ENCODE assay signal across 16 cellular contexts in the genomic region with DNA sequence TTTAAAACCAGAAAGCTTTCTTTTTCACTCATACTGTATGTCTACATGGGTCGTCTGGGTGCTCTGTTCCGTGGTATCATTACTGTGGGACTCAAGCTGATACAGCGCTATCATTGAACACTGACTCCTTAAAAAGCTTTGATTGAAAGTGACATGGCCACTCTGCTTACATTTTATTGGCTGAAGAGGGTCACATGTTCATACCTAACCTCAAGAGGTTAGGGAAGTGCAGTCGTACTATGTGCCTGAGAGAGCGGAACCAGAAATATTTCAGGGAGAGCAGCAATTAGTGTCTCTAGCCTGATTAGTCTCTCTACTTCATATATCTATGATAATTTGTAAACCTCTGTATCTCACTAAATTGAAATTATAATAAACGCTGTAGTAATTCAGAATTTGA. TPM values are rescaled to one million over a fixed set of nuclear protein-coding genes. Genes with fewer than 3 reads are reported as not detected.
DNase-seq lines count a peak whose midpoint lies in the region; ATAC-seq and TF ChIP-seq lines count a peak whose summit lies in the region.
"Had no signal": no experiment of that assay in that cellular context is flagged by ENCODE, and none has a peak within 500 bp of the region (broad histone marks: within the 10 kb centered on the region; RNA-seq: fewer than 3 reads in every experiment).

No MANE protein-coding gene starts in this region.

- BruUV-seq in MCF 10A (replicated peaks; lab: Mats Ljungman, UMichigan) (no TSS peak), mammary epithelial cell (replicated peaks; lab: Mats Ljungman, UMichigan) (no TSS peak)

- H3K27me3 ChIP-seq in mammary epithelial cell (ENCODE audit: insufficient read depth, low read length), result no peaks in the 10 kb centered on the region
- H3K27me3 ChIP-seq: BLaER1 had no signal

- no peaks in the 10 kb centered on the region for H3K27me3 Mint-ChIP-seq in MCF 10A (ENCODE audit: insufficient read depth, unreplicated experiment)
- H3K27me3 Mint-ChIP-seq in central memory CD8-positive, alpha-beta T cell, result no peaks in the 10 kb centered on the region
- H3K27me3 Mint-ChIP-seq in stimulated activated memory B cell treated with anti-CD40 and anti-IgM and Interleukin-4, amounts not matched to agents 10 μg/mL and 1 μg/mL and 100 μg/mL, for 72 hours, result no peaks in the 10 kb centered on the region
- H3K27me3 Mint-ChIP-seq in chondrocyte (ENCODE audit: low read depth), result no peaks in the 10 kb centered on the region
- H3K27me3 Mint-ChIP-seq: CD4-positive, alpha-beta memory T cell had no signal

- TF ChIP-seq EP300 in Ishikawa (IDR thresholded peaks at IDR 0.05; ENCODE audit: borderline replicate concordance), result no peak

- H3K4me2 ChIP-seq in mammary epithelial cell (ENCODE audit: insufficient read depth, low read depth, low read length), result no peak overlapping the region
- H3K4me2 ChIP-seq: BLaER1, GM23338 had no signal

- ATAC-seq in central memory CD8-positive, alpha-beta T cell (replicated peaks; ENCODE audit: extremely low read depth, poor library complexity, severe bottlenecking), result no peak
- no peak for ATAC-seq in stimulated activated memory B cell treated with anti-CD40 and anti-IgM and Interleukin-4, amounts not matched to agents 10 μg/mL and 1 μg/mL and 100 μg/mL, for 72 hours
- ATAC-seq: GM23338 had no signal

- H3K27ac Mint-ChIP-seq in MCF 10A (ENCODE audit: low read depth, unreplicated experiment) (peak overlapping the region; percentile 43), chondrocyte (ENCODE audit: unreplicated experiment) (no peak overlapping the region)
- H3K27ac Mint-ChIP-seq in central memory CD8-positive, alpha-beta T cell (ENCODE audit: low read depth), result peak overlapping the region; percentile 16
- no peak overlapping the region for H3K27ac Mint-ChIP-seq in stimulated activated memory B cell treated with anti-CD40 and anti-IgM and Interleukin-4, amounts not matched to agents 10 μg/mL and 1 μg/mL and 100 μg/mL, for 72 hours
- H3K27ac Mint-ChIP-seq: CD4-positive, alpha-beta memory T cell; GM23338 had no signal

- no peak for TF ChIP-seq CTCF in MCF 10A (IDR thresholded peaks at IDR 0.05; ENCODE audit: unreplicated experiment)
- TF ChIP-seq CTCF in mammary epithelial cell (conservative IDR thresholded peaks at IDR 0.05 in 1 of 2, IDR thresholded peaks at IDR 0.05 in 1 of 2; ENCODE audit: extremely low read depth in 1 of 2, insufficient read depth in 1 of 2, low read depth in 1 of 2, low read length in 2 of 2), result no peak
- TF ChIP-seq CTCF in chondrocyte (IDR thresholded peaks at IDR 0.05), result no peak

- H3K4me1 Mint-ChIP-seq in MCF 10A (ENCODE audit: insufficient read depth, unreplicated experiment) (peaks cover 20% of the 10 kb centered on the region), chondrocyte (ENCODE audit: low read depth) (peaks cover 41% of the 10 kb centered on the region)
- peaks cover 62% of the 10 kb centered on the region for H3K4me1 Mint-ChIP-seq in central memory CD8-positive, alpha-beta T cell
- H3K4me1 Mint-ChIP-seq in stimulated activated memory B cell treated with anti-CD40 and anti-IgM and Interleukin-4, amounts not matched to agents 10 μg/mL and 1 μg/mL and 100 μg/mL, for 72 hours, result peaks cover 56% of the 10 kb centered on the region

- H3K36me3 Mint-ChIP-seq in MCF 10A (ENCODE audit: insufficient read depth, unreplicated experiment) (no peaks in the 10 kb centered on the region), chondrocyte (ENCODE audit: low read depth) (no peaks in the 10 kb centered on the region)
- peaks cover 2% of the 10 kb centered on the region for H3K36me3 Mint-ChIP-seq in central memory CD8-positive, alpha-beta T cell (ENCODE audit: insufficient read depth)
- H3K36me3 Mint-ChIP-seq in stimulated activated memory B cell treated with anti-CD40 and anti-IgM and Interleukin-4, amounts not matched to agents 10 μg/mL and 1 μg/mL and 100 μg/mL, for 72 hours, result peaks cover 51% of the 10 kb centered on the region

- H3K9me3 ChIP-seq in mammary epithelial cell (replicated peaks; ENCODE audit: insufficient read depth, low read length), result no peaks in the 10 kb centered on the region
- H3K9me3 ChIP-seq: BLaER1 had no signal

- no peaks in the 10 kb centered on the region for H3K4me1 ChIP-seq in mammary epithelial cell (ENCODE audit: insufficient read depth, low read length)

- H2AFZ ChIP-seq in mammary epithelial cell (ENCODE audit: low read depth, low read length), result no peak overlapping the region
- H2AFZ ChIP-seq: GM23338 had no signal

- H3K4me3 Mint-ChIP-seq in MCF 10A (ENCODE audit: unreplicated experiment) (no peak overlapping the region), chondrocyte (ENCODE audit: unreplicated experiment) (no peak overlapping the region)
- H3K4me3 Mint-ChIP-seq in central memory CD8-positive, alpha-beta T cell, result no peak overlapping the region
- no peak overlapping the region for H3K4me3 Mint-ChIP-seq in stimulated activated memory B cell treated with anti-CD40 and anti-IgM and Interleukin-4, amounts not matched to agents 10 μg/mL and 1 μg/mL and 100 μg/mL, for 72 hours
- H3K4me3 Mint-ChIP-seq: CD14-positive monocyte; CD4-positive, alpha-beta memory T cell; GM23338 had no signal

- no peaks in the 10 kb centered on the region for H3K9me3 Mint-ChIP-seq in MCF 10A (ENCODE audit: unreplicated experiment)
- no peaks in the 10 kb centered on the region for H3K9me3 Mint-ChIP-seq in central memory CD8-positive, alpha-beta T cell
- no peaks in the 10 kb centered on the region for H3K9me3 Mint-ChIP-seq in stimulated activated memory B cell treated with anti-CD40 and anti-IgM and Interleukin-4, amounts not matched to agents 10 μg/mL and 1 μg/mL and 100 μg/mL, for 72 hours
- no peaks in the 10 kb centered on the region for H3K9me3 Mint-ChIP-seq in chondrocyte (ENCODE audit: low read depth)
- H3K9me3 Mint-ChIP-seq: CD4-positive, alpha-beta memory T cell; GM23338 had no signal

- intact Hi-C loops in MCF 10A (cut with micrococcal nuclease), result no loop called here
- intact Hi-C loops in mammary epithelial cell (cut with micrococcal nuclease), result no loop called here

- DNase-seq in MCF 10A (ENCODE audit: unreplicated experiment), result no peak
- no peak for DNase-seq in mammary epithelial cell
- DNase-seq in central memory CD8-positive, alpha-beta T cell (ENCODE audit: low spot score in 2 of 2), result no peak
- no peak for DNase-seq in stimulated activated CD4-positive, alpha-beta T cell treated with anti-CD3 and anti-CD28 coated beads, Interleukin-4, amount 100 ng/mL, for 1 hour
- DNase-seq in chondrocyte (ENCODE audit: low spot score), result no peak
- DNase-seq: 8988T; Calu3; CD4-positive, alpha-beta memory T cell; GDM1; HCEC 1CT; IMR-90 had no signal

- no peaks in the 10 kb centered on the region for H3K36me3 ChIP-seq in mammary epithelial cell (ENCODE audit: insufficient read depth, low read length)

- in situ Hi-C loops in mammary epithelial cell (cut with MboI; ENCODE audit: low sequenced_read_pairs in 2 of 2), result no loop called here

- no peak overlapping the region for H3K4me3 ChIP-seq in mammary epithelial cell (replicated peaks in 1 of 3; ENCODE audit: insufficient read depth in 1 of 3, low read depth in 2 of 3, low read length in 3 of 3)
- H3K4me3 ChIP-seq: BLaER1, GM23338 had no signal

- dilution Hi-C loops in mammary epithelial cell (cut with HindIII; ENCODE audit: low sequenced_read_pairs), result no loop called here

- POLR2A ChIA-PET in MCF 10A (lab: Yijun Ruan, JAX), result interaction anchor here (1.1 to 1.3 kb wide), 2 partner anchors 12 to 16 kb away, joined by 3 read pairs; no protein-coding TSS in a partner anchor

- WGBS in mammary epithelial cell (ENCODE audit: low coverage, missing lambda C conversion rate), result 78% methylated on average over 6 of the region's 6 CpGs

- no peak overlapping the region for H3K9ac ChIP-seq in mammary epithelial cell (ENCODE audit: insufficient read depth, low read length)
- H3K9ac ChIP-seq: BLaER1 had no signal

- CTCF ChIA-PET in MCF 10A (lab: Yijun Ruan, JAX), result no interaction called here
- CTCF ChIA-PET in mammary epithelial cell (lab: Charles Lee; ENCODE audit: low non-redundant PET), result no interaction called here

- TF ChIP-seq RAD21 in Ishikawa (IDR thresholded peaks at IDR 0.05; ENCODE audit: low read depth), result no peak

- no peaks in the 10 kb centered on the region for H4K20me1 ChIP-seq in mammary epithelial cell (ENCODE audit: insufficient read depth, low read length)

- peaks cover 93% of the 10 kb centered on the region for H3K79me2 ChIP-seq in mammary epithelial cell (ENCODE audit: insufficient read depth, low read length)

- no peak overlapping the region for H3K27ac ChIP-seq in mammary epithelial cell (ENCODE audit: insufficient read depth, low read depth, low read length)
- H3K27ac ChIP-seq: BLaER1 had no signal

TF ChIP-seq in Ishikawa, 13 proteins besides CTCF, POLR2A, EP300 and RAD21 (continues in another document):
- TF ChIP-seq, protein P1, sequence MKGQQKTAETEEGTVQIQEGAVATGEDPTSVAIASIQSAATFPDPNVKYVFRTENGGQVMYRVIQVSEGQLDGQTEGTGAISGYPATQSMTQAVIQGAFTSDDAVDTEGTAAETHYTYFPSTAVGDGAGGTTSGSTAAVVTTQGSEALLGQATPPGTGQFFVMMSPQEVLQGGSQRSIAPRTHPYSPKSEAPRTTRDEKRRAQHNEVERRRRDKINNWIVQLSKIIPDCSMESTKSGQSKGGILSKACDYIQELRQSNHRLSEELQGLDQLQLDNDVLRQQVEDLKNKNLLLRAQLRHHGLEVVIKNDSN (IDR thresholded peaks at IDR 0.05), result peak; percentile 60

RNA-seq across cellular contexts. Expression of gene PSMD14, which starts 43.5 kb away (rescaled TPM):
- total RNA-seq in MCF 10A (2022) (130 and 135 TPM in 2 replicates), mammary epithelial cell (100 to 1,000 TPM in 1 of 2 donors, 10 to 100 TPM in 1; 85.0 to 101 TPM), chondrocyte (48.5 to 62.5 TPM (median 48.9 TPM) in 3 replicates)
- 88.4 TPM for polyA plus RNA-seq in mammary epithelial cell
- 54.6 TPM for polyA minus RNA-seq in mammary epithelial cell

Comparison
In these comparisons a context has a peak if more than half of its experiments do, and no peak if none do; other contexts are left out.
1. H3K27ac Mint-ChIP-seq: peak in MCF 10A (single experiment) and central memory CD8-positive, alpha-beta T cell (single experiment); none in stimulated activated memory B cell treated with anti-CD40 and anti-IgM and Interleukin-4, amounts not matched to agents 10 μg/mL and 1 μg/mL and 100 μg/mL, for 72 hours (single experiment) and chondrocyte (single experiment).